Comparison of ENCODE assay signal across 1 cellular context in genomic region chr5:149708981-149709594, GRCh38.
TF ChIP-seq lines count a peak whose summit lies in the region.

No MANE protein-coding gene starts in this region.

TF ChIP-seq in GM12878, 131 proteins besides CTCF, POLR2A, EP300 and RAD21:
- TF ChIP-seq YY1 (IDR thresholded peaks at IDR 0.05; ENCODE audit: low read depth, low read length), result no peak
- no peak for TF ChIP-seq TCF12 (IDR thresholded peaks at IDR 0.05; ENCODE audit: low read depth, low read length)
- TF ChIP-seq, protein P1, sequence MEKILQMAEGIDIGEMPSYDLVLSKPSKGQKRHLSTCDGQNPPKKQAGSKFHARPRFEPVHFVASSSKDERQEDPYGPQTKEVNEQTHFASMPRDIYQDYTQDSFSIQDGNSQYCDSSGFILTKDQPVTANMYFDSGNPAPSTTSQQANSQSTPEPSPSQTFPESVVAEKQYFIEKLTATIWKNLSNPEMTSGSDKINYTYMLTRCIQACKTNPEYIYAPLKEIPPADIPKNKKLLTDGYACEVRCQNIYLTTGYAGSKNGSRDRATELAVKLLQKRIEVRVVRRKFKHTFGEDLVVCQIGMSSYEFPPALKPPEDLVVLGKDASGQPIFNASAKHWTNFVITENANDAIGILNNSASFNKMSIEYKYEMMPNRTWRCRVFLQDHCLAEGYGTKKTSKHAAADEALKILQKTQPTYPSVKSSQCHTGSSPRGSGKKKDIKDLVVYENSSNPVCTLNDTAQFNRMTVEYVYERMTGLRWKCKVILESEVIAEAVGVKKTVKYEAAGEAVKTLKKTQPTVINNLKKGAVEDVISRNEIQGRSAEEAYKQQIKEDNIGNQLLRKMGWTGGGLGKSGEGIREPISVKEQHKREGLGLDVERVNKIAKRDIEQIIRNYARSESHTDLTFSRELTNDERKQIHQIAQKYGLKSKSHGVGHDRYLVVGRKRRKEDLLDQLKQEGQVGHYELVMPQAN (conservative IDR thresholded peaks at IDR 0.05), result no peak
- no peak for TF ChIP-seq KLF5 (IDR thresholded peaks at IDR 0.05; ENCODE audit: partially characterized antibody)
- TF ChIP-seq, protein P2, sequence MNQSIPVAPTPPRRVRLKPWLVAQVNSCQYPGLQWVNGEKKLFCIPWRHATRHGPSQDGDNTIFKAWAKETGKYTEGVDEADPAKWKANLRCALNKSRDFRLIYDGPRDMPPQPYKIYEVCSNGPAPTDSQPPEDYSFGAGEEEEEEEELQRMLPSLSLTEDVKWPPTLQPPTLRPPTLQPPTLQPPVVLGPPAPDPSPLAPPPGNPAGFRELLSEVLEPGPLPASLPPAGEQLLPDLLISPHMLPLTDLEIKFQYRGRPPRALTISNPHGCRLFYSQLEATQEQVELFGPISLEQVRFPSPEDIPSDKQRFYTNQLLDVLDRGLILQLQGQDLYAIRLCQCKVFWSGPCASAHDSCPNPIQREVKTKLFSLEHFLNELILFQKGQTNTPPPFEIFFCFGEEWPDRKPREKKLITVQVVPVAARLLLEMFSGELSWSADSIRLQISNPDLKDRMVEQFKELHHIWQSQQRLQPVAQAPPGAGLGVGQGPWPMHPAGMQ (IDR thresholded peaks at IDR 0.05; ENCODE audit: borderline replicate concordance), result no peak
- TF ChIP-seq POLR2AphosphoS5 (IDR thresholded peaks at IDR 0.05; ENCODE audit: low read length), result no peak
- no peak for TF ChIP-seq GATAD2B (conservative IDR thresholded peaks at IDR 0.05; ENCODE audit: low read depth)
- no peak for TF ChIP-seq ATF7 (IDR thresholded peaks at IDR 0.05; ENCODE audit: low read depth)
- TF ChIP-seq CHD2 (IDR thresholded peaks at IDR 0.05; ENCODE audit: borderline replicate concordance, low read depth, low read length), result no peak
- TF ChIP-seq, protein P3, sequence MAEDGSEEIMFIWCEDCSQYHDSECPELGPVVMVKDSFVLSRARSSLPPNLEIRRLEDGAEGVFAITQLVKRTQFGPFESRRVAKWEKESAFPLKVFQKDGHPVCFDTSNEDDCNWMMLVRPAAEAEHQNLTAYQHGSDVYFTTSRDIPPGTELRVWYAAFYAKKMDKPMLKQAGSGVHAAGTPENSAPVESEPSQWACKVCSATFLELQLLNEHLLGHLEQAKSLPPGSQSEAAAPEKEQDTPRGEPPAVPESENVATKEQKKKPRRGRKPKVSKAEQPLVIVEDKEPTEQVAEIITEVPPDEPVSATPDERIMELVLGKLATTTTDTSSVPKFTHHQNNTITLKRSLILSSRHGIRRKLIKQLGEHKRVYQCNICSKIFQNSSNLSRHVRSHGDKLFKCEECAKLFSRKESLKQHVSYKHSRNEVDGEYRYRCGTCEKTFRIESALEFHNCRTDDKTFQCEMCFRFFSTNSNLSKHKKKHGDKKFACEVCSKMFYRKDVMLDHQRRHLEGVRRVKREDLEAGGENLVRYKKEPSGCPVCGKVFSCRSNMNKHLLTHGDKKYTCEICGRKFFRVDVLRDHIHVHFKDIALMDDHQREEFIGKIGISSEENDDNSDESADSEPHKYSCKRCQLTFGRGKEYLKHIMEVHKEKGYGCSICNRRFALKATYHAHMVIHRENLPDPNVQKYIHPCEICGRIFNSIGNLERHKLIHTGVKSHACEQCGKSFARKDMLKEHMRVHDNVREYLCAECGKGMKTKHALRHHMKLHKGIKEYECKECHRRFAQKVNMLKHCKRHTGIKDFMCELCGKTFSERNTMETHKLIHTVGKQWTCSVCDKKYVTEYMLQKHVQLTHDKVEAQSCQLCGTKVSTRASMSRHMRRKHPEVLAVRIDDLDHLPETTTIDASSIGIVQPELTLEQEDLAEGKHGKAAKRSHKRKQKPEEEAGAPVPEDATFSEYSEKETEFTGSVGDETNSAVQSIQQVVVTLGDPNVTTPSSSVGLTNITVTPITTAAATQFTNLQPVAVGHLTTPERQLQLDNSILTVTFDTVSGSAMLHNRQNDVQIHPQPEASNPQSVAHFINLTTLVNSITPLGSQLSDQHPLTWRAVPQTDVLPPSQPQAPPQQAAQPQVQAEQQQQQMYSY (CRISPR knock-in tag; IDR thresholded peaks at IDR 0.05), result no peak
- TF ChIP-seq NBN (IDR thresholded peaks at IDR 0.05), result no peak
- TF ChIP-seq, protein P4, sequence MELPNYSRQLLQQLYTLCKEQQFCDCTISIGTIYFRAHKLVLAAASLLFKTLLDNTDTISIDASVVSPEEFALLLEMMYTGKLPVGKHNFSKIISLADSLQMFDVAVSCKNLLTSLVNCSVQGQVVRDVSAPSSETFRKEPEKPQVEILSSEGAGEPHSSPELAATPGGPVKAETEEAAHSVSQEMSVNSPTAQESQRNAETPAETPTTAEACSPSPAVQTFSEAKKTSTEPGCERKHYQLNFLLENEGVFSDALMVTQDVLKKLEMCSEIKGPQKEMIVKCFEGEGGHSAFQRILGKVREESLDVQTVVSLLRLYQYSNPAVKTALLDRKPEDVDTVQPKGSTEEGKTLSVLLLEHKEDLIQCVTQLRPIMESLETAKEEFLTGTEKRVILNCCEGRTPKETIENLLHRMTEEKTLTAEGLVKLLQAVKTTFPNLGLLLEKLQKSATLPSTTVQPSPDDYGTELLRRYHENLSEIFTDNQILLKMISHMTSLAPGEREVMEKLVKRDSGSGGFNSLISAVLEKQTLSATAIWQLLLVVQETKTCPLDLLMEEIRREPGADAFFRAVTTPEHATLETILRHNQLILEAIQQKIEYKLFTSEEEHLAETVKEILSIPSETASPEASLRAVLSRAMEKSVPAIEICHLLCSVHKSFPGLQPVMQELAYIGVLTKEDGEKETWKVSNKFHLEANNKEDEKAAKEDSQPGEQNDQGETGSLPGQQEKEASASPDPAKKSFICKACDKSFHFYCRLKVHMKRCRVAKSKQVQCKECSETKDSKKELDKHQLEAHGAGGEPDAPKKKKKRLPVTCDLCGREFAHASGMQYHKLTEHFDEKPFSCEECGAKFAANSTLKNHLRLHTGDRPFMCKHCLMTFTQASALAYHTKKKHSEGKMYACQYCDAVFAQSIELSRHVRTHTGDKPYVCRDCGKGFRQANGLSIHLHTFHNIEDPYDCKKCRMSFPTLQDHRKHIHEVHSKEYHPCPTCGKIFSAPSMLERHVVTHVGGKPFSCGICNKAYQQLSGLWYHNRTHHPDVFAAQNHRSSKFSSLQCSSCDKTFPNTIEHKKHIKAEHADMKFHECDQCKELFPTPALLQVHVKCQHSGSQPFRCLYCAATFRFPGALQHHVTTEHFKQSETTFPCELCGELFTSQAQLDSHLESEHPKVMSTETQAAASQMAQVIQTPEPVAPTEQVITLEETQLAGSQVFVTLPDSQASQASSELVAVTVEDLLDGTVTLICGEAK (IDR thresholded peaks at IDR 0.05; ENCODE audit: borderline replicate concordance), result no peak
- TF ChIP-seq SREBF2 (IDR thresholded peaks at IDR 0.05; ENCODE audit: low read length), result no peak
- TF ChIP-seq EZH2 (IDR thresholded peaks at IDR 0.05; ENCODE audit: borderline replicate concordance, control insufficient read depth, low read depth, low read length), result no peak
- no peak for TF ChIP-seq TAF1 (IDR thresholded peaks at IDR 0.05; ENCODE audit: borderline replicate concordance, low read depth, low read length)
- TF ChIP-seq ZNF384 (IDR thresholded peaks at IDR 0.05; ENCODE audit: borderline replicate concordance, low read depth, low read length), result no peak
- TF ChIP-seq ZNF24 (IDR thresholded peaks at IDR 0.05), result no peak
